ENCODE assay signal across 9 cellular contexts in genomic region chr12:111788178-111788654, GRCh38. TPM values are rescaled to one million over a fixed set of nuclear protein-coding genes. Genes with fewer than 3 reads are reported as not detected.
DNase-seq lines count a peak whose midpoint lies in the region; ATAC-seq and TF ChIP-seq lines count a peak whose summit lies in the region.
"Had no signal": no experiment of that assay in that cellular context is flagged by ENCODE, and none has a peak within 500 bp of the region (broad histone marks: within the 10 kb centered on the region; RNA-seq: fewer than 3 reads in every experiment).

No MANE protein-coding gene starts in this region.

- H3K36me3 ChIP-seq in psoas muscle (ENCODE audit: insufficient read depth in 1 of 2, low read depth in 1 of 2), result peaks cover 0 to 85% of the 10 kb centered on the region in 2 donors

- no peaks in the 10 kb centered on the region for H3K27me3 ChIP-seq in psoas muscle (ENCODE audit: insufficient read depth in 3 of 3, low read length in 2 of 3)
- H3K27me3 ChIP-seq: upper lobe of left lung had no signal

- WGBS in psoas muscle, 3 donors, result 16 to 33% (median 25%) methylated on average over 8 of the region's 8 CpGs

- H3K4me3 Mint-ChIP-seq in T-helper 2 cell treated with Interferon-gamma antibody and Interleukin-4, amounts not matched to agents 5 μg/mL and 100 μg/mL, for 36 hours, result no peak overlapping the region

- H3K27ac Mint-ChIP-seq in T-helper 2 cell treated with Interferon-gamma antibody and Interleukin-4, amounts not matched to agents 5 μg/mL and 100 μg/mL, for 36 hours, result no peak overlapping the region

- TF ChIP-seq CTCF in GM10266 (IDR thresholded peaks at IDR 0.05; ENCODE audit: control insufficient read depth, insufficient read depth, low read depth, missing control alignments) (peak; percentile 57), psoas muscle (IDR thresholded peaks at IDR 0.05) (peak; percentile 50)

- intact Hi-C loops in psoas muscle (cut with DNase I), result loop anchor here (1.0 to 5.0 kb wide), 2 partner anchors 35 to 36 kb away; no protein-coding TSS in a partner anchor

- peak; percentile 73 to 88 (median 86) for ATAC-seq in psoas muscle
- no peak for ATAC-seq in HG02623 (IDR thresholded peaks at IDR 0.05; ENCODE audit: unreplicated experiment)

- no peaks in the 10 kb centered on the region for H3K4me1 Mint-ChIP-seq in T-helper 2 cell treated with Interferon-gamma antibody and Interleukin-4, amounts not matched to agents 5 μg/mL and 100 μg/mL, for 36 hours (ENCODE audit: low read depth)

- no peaks in the 10 kb centered on the region for H3K36me3 Mint-ChIP-seq in T-helper 2 cell treated with Interferon-gamma antibody and Interleukin-4, amounts not matched to agents 5 μg/mL and 100 μg/mL, for 36 hours (ENCODE audit: low read depth)

- H3K9me3 ChIP-seq in psoas muscle, result no peaks in the 10 kb centered on the region
- H3K9me3 ChIP-seq: upper lobe of left lung had no signal

- H3K9me3 Mint-ChIP-seq in T-helper 2 cell treated with Interferon-gamma antibody and Interleukin-4, amounts not matched to agents 5 μg/mL and 100 μg/mL, for 36 hours, result no peaks in the 10 kb centered on the region

- TF ChIP-seq POLR2A in erythroblast (IDR thresholded peaks at IDR 0.05; ENCODE audit: low read length), result no peak

- H3K27ac ChIP-seq in psoas muscle, result peak overlapping the region; percentile 21

- DNase-seq in GM10266 (ENCODE audit: extremely low spot score) (no peak), NOMO-1 treated with DMSO at 0.1 percent for 48 hours (lab: John Stamatoyannopoulos, UW; ENCODE audit: unreplicated experiment) (peak; percentile 51), erythroblast (lab: John Stamatoyannopoulos, UW) (peak; percentile 21 to 31), psoas muscle (peak; percentile 65 to 82), cortex of kidney (lab: John Stamatoyannopoulos, UW) (no peak)
- DNase-seq in T-helper 2 cell treated with Interferon-gamma antibody and Interleukin-4, amounts not matched to agents 5 μg/mL and 100 μg/mL, for 36 hours (ENCODE audit: low spot score), result no peak
- DNase-seq in stimulated activated CD4-positive, alpha-beta T cell treated with anti-CD3 and anti-CD28 coated beads, Interleukin-4, amount 100 ng/mL, for 4 hours, result no peak
- DNase-seq: upper lobe of left lung had no signal

- peaks cover 9% of the 10 kb centered on the region for H3K4me1 ChIP-seq in psoas muscle

- H3K27me3 Mint-ChIP-seq in T-helper 2 cell treated with Interferon-gamma antibody and Interleukin-4, amounts not matched to agents 5 μg/mL and 100 μg/mL, for 36 hours (ENCODE audit: low read depth), result no peaks in the 10 kb centered on the region

- no peak overlapping the region for H3K4me3 ChIP-seq in psoas muscle
- H3K4me3 ChIP-seq: upper lobe of left lung had no signal

RNA-seq across cellular contexts. Expression of gene ALDH2, which starts 21.5 kb away (rescaled TPM):
- total RNA-seq in psoas muscle, result 100 to 1,000 TPM; 135 to 212 (median 158) TPM
- polyA plus RNA-seq in psoas muscle, result 100 to 1,000 TPM in 1 of 3 donors, 10 to 100 TPM in 2; 66.6 to 129 (median 90.4) TPM

RNA-seq across cellular contexts. Expression of gene MAPKAPK5, which starts 53.8 kb away (rescaled TPM):
- total RNA-seq in psoas muscle, result 10 to 100 TPM; 23.9 to 36.0 (median 31.0) TPM
- 10 to 100 TPM; 21.7 to 41.2 (median 39.8) TPM for polyA plus RNA-seq in psoas muscle

Comparison
In these comparisons a context has a peak if more than half of its experiments do, and no peak if none do; other contexts are left out.
1. DNase-seq: peak in NOMO-1 treated with DMSO at 0.1 percent for 48 hours (single experiment), erythroblast (2 of 2) and psoas muscle (2 of 2); none in GM10266 (single experiment), T-helper 2 cell treated with Interferon-gamma antibody and Interleukin-4, amounts not matched to agents 5 μg/mL and 100 μg/mL, for 36 hours (single experiment), cortex of kidney (single experiment) and stimulated activated CD4-positive, alpha-beta T cell treated with anti-CD3 and anti-CD28 coated beads, Interleukin-4, amount 100 ng/mL, for 4 hours (0 of 2).